8 cellular contexts compared by ENCODE assay signal in the genomic region with DNA sequence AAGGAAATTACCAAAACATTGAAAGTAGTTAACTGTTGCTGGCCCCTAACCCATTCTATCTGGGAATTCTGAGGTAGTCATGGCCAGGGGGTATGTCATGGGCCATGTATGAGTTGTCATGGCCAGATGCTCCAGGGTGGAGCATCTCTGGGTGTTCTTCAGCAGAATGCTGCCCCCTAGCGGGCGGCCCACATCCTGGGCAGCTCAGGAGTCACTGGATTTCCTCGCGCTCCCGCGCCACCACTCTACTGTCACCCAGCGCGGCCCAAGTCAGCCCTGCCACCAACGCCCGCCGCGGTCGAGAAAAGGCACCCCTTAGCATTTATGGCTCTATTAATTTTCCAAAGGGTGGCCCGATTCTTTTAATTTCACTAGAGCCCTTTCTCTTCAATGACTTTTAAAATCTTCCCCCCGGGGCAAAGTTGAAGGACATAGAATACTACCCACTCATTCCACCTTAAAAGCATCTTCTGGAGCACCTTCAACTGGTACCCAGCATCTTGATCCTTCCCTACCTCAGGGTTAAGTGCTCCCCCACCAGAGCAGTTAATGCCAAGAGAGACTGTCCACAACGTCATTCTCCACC. TPM values are rescaled to one million over a fixed set of nuclear protein-coding genes. Genes with fewer than 3 reads are reported as not detected.
DNase-seq lines count a peak whose midpoint lies in the region; ATAC-seq and TF ChIP-seq lines count a peak whose summit lies in the region.

No MANE protein-coding gene starts in this region.

- peak; percentile 77 for TF ChIP-seq CTCF in fibroblast of villous mesenchyme (IDR thresholded peaks at IDR 0.05; ENCODE audit: insufficient read depth, low read depth, low read length)

- no peak overlapping the region for H3K27ac Mint-ChIP-seq in activated T-cell treated with anti-CD3 and anti-CD28 coated beads, Interleukin-2, amount 50 U/mL, for 24 hours

- peaks cover 2% of the 10 kb centered on the region for H3K4me1 Mint-ChIP-seq in activated T-cell treated with anti-CD3 and anti-CD28 coated beads, Interleukin-2, amount 50 U/mL, for 24 hours (ENCODE audit: low read depth)

- intact Hi-C loops in sciatic nerve (cut with DNase I) = loop anchor here (5.0 kb wide), 1 partner anchor 222 kb away; no protein-coding TSS in a partner anchor

- peak; percentile 74 for ATAC-seq in HG02938 (IDR thresholded peaks at IDR 0.05; ENCODE audit: unreplicated experiment)
- peak; percentile 54 for ATAC-seq in sciatic nerve

- DNase-seq in activated T-cell treated with anti-CD3 and anti-CD28 coated beads for 48 hours (ENCODE audit: low read depth) (peak; percentile 62), activated T-cell treated with anti-CD3 and anti-CD28 coated beads for 4 hours (no peak), NCI-H446 treated with DMSO at 0.1 percent for 48 hours (lab: John Stamatoyannopoulos, UW) (peak; percentile 7), fibroblast of villous mesenchyme (ENCODE audit: low read depth) (peak; percentile 70), sciatic nerve (ENCODE audit: low spot score) (peak; percentile 87), NCI-H2196 treated with DMSO at 0.1 percent for 48 hours (lab: John Stamatoyannopoulos, UW; ENCODE audit: unreplicated experiment) (no peak)
- peak; percentile 71 for DNase-seq in activated T-cell treated with anti-CD3 and anti-CD28 coated beads, Interleukin-2, amount 50 U/mL, for 24 hours

- no peaks in the 10 kb centered on the region for H3K9me3 Mint-ChIP-seq in activated T-cell treated with anti-CD3 and anti-CD28 coated beads, Interleukin-2, amount 50 U/mL, for 24 hours

- H3K27me3 Mint-ChIP-seq in activated T-cell treated with anti-CD3 and anti-CD28 coated beads, Interleukin-2, amount 50 U/mL, for 24 hours = peaks cover 3% of the 10 kb centered on the region

- no peaks in the 10 kb centered on the region for H3K36me3 Mint-ChIP-seq in activated T-cell treated with anti-CD3 and anti-CD28 coated beads, Interleukin-2, amount 50 U/mL, for 24 hours (ENCODE audit: low read depth)

- H3K4me3 Mint-ChIP-seq in activated T-cell treated with anti-CD3 and anti-CD28 coated beads, Interleukin-2, amount 50 U/mL, for 24 hours = no peak overlapping the region

- no peak overlapping the region for H3K4me3 ChIP-seq in fibroblast of villous mesenchyme (ENCODE audit: low read depth, low read length)

RNA-seq across cellular contexts. Expression of a gene that starts 41.6 kb away (rescaled TPM):
- total RNA-seq in fibroblast of villous mesenchyme (8.2 and 31.2 TPM in 2 replicates), sciatic nerve (367 TPM)

Comparison
In these comparisons a context has a peak if more than half of its experiments do, and no peak if none do; other contexts are left out.
1. DNase-seq: peak in activated T-cell treated with anti-CD3 and anti-CD28 coated beads for 48 hours (single experiment), NCI-H446 treated with DMSO at 0.1 percent for 48 hours (single experiment), activated T-cell treated with anti-CD3 and anti-CD28 coated beads, Interleukin-2, amount 50 U/mL, for 24 hours (single experiment), fibroblast of villous mesenchyme (single experiment) and sciatic nerve (single experiment); none in activated T-cell treated with anti-CD3 and anti-CD28 coated beads for 4 hours (single experiment) and NCI-H2196 treated with DMSO at 0.1 percent for 48 hours (single experiment).
2. RNA of a gene that starts 41.6 kb away (total RNA-seq): 367 TPM in sciatic nerve (single experiment); 8.2 to 31.2 TPM in fibroblast of villous mesenchyme; every median in the first group is over 10 times any median in the second.